Comparison of ENCODE assay signal across 3 cellular contexts in genomic region chr12:57892232-57892987, GRCh38.
TF ChIP-seq lines count a peak whose summit lies in the region.

No MANE protein-coding gene starts in this region.

TF ChIP-seq in SK-N-SH, 30 proteins besides CTCF, POLR2A, EP300 and RAD21:
- TF ChIP-seq FOXM1 (IDR thresholded peaks at IDR 0.05; ENCODE audit: low read depth) = no peak
- no peak for TF ChIP-seq MEF2A (IDR thresholded peaks at IDR 0.05; ENCODE audit: borderline replicate concordance, low read depth)
- TF ChIP-seq RCOR1 (IDR thresholded peaks at IDR 0.05; ENCODE audit: low read length) = no peak
- TF ChIP-seq TAF1 (IDR thresholded peaks at IDR 0.05; ENCODE audit: borderline replicate concordance, low read depth, low read length) = no peak
- no peak for TF ChIP-seq SIN3A (IDR thresholded peaks at IDR 0.05; ENCODE audit: borderline replicate concordance, low read depth, low read length)
- TF ChIP-seq POLR2AphosphoS5 (IDR thresholded peaks at IDR 0.05; ENCODE audit: low read depth, low read length) = no peak
- TF ChIP-seq PBX3 (IDR thresholded peaks at IDR 0.05) = no peak
- TF ChIP-seq FOXJ3 (CRISPR knock-in tag; IDR thresholded peaks at IDR 0.05) = no peak
- no peak for TF ChIP-seq FOSL2 (IDR thresholded peaks at IDR 0.05; ENCODE audit: borderline replicate concordance, low read depth)
TF ChIP-seq in SK-N-SH: peak in this region for 0.

TF ChIP-seq in SK-N-SH treated with all-trans-retinoic acid at 6 μM for 48 hours, 23 proteins besides CTCF, POLR2A, EP300 and RAD21:
- TF ChIP-seq CSDC2 (CRISPR knock-in tag; IDR thresholded peaks at IDR 0.05) (no peak), ARNTL (CRISPR knock-in tag; IDR thresholded peaks at IDR 0.05; ENCODE audit: borderline replicate concordance, low read depth) (no peak), OSR1 (CRISPR knock-in tag; IDR thresholded peaks at IDR 0.05) (no peak), BACH2 (CRISPR knock-in tag; IDR thresholded peaks at IDR 0.05; ENCODE audit: borderline replicate concordance) (no peak), TOX (CRISPR knock-in tag; IDR thresholded peaks at IDR 0.05; ENCODE audit: borderline replicate concordance) (no peak), GLIS3 (CRISPR knock-in tag; IDR thresholded peaks at IDR 0.05) (no peak), ZNF70 (CRISPR knock-in tag; IDR thresholded peaks at IDR 0.05) (no peak), RARB (CRISPR knock-in tag; IDR thresholded peaks at IDR 0.05) (no peak), CREB5 (CRISPR knock-in tag; IDR thresholded peaks at IDR 0.05; ENCODE audit: low read depth) (no peak), PPARA (CRISPR knock-in tag; IDR thresholded peaks at IDR 0.05; ENCODE audit: borderline replicate concordance) (no peak), ZFP30 (CRISPR knock-in tag; IDR thresholded peaks at IDR 0.05) (no peak), ZNF8 (CRISPR knock-in tag; IDR thresholded peaks at IDR 0.05) (no peak), CSRNP3 (CRISPR knock-in tag; IDR thresholded peaks at IDR 0.05) (no peak)
TF ChIP-seq in SK-N-SH treated with all-trans-retinoic acid at 6 μM for 48 hours: peak in this region for 0.

TF ChIP-seq in H1, 55 proteins besides CTCF, POLR2A, EP300 and RAD21:
- no peak for TF ChIP-seq SP4 (IDR thresholded peaks at IDR 0.05; ENCODE audit: low read length)
- TF ChIP-seq GABPA (IDR thresholded peaks at IDR 0.05; ENCODE audit: borderline replicate concordance, insufficient read depth, low read length) = no peak
- TF ChIP-seq JUN (IDR thresholded peaks at IDR 0.05; ENCODE audit: low read depth, low read length) = no peak
- TF ChIP-seq YY1 (IDR thresholded peaks at IDR 0.05; ENCODE audit: low read depth, low read length) = no peak
- no peak for TF ChIP-seq BRCA1 (IDR thresholded peaks at IDR 0.05; ENCODE audit: low read depth, low read length)
- TF ChIP-seq CBX5 (IDR thresholded peaks at IDR 0.05; ENCODE audit: low read depth, low read length) = no peak
- TF ChIP-seq POLR2AphosphoS5 (IDR thresholded peaks at IDR 0.05; ENCODE audit: low read depth, low read length) = no peak
- TF ChIP-seq SIX5 (IDR thresholded peaks at IDR 0.05; ENCODE audit: low read depth, low read length) = no peak
- TF ChIP-seq RBBP5 (IDR thresholded peaks at IDR 0.05; ENCODE audit: borderline replicate concordance, low read depth, low read length) = no peak
- no peak for TF ChIP-seq ATF2 (IDR thresholded peaks at IDR 0.05; ENCODE audit: low read length)
- TF ChIP-seq CTBP2 (IDR thresholded peaks at IDR 0.05; ENCODE audit: borderline replicate concordance, insufficient read depth, insufficient read length, low read length) = no peak
- no peak for TF ChIP-seq KDM1A (IDR thresholded peaks at IDR 0.05; ENCODE audit: borderline replicate concordance, low read length)
- TF ChIP-seq CHD2 (IDR thresholded peaks at IDR 0.05; ENCODE audit: low read length) = no peak
- TF ChIP-seq SP1 (IDR thresholded peaks at IDR 0.05; ENCODE audit: low read depth, low read length) = no peak
